8 cellular contexts compared by ENCODE assay signal in the genomic region with DNA sequence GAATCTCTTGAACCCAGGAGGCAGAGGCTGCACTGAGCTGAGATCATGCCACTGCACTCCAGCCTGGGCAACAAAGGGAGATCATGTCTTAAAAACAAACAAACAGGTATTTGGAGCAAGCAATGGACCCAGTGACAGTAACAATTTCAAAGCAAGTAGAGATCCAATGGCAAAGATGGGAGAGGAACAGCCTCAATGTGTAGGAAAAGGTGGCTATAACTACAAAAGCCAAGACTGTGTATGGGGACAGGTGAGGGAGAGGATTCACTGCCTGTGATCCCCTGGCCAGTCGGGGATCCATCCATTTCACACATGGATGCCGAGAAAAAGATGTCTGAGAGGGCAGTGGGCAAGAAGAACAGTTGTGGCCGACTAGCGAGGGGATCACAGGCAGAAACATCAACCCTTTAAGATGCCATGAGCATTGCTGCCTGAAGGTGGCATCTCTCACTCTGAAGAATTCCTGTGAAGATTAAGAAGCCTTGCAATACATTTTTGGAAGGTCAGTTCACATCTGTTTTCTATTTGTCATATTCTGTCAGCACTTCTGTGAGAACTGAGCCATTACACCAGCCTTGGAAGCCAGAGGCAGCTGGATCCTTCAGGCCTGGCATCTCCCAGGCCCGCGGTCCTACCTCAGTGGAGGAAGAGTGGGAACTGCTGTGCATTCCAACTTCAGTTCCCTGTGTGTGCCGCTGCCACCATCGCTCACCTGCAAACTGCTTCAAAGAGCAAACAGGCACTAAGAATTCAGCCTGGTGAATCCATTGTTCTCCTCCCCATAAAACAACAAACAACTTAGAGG. TPM values are rescaled to one million over a fixed set of nuclear protein-coding genes. Genes with fewer than 3 reads are reported as not detected.
DNase-seq lines count a peak whose midpoint lies in the region; ATAC-seq, FAIRE-seq and TF ChIP-seq lines count a peak whose summit lies in the region.

No MANE protein-coding gene starts in this region.

- intact Hi-C loops in pancreas (cut with DNase I) = loop anchor here in 2 of 3 donors (10.0 kb wide), 1 partner anchor 159 kb away; no protein-coding TSS in a partner anchor

- no peaks in the 10 kb centered on the region for H3K36me3 ChIP-seq in pancreas

- no peaks in the 10 kb centered on the region for H3K27me3 ChIP-seq in pancreas

- no peaks in the 10 kb centered on the region for H3K36me3 Mint-ChIP-seq in WTC11
- no peaks in the 10 kb centered on the region for H3K36me3 Mint-ChIP-seq in activated naive CD4-positive, alpha-beta T cell treated with anti-CD3 and anti-CD28 coated beads, Interleukin-2, amount 50 U/mL, for 72 hours

- peaks cover 12% of the 10 kb centered on the region for H3K4me1 Mint-ChIP-seq in WTC11

- no peak for FAIRE-seq in pancreas (lab: Jason Lieb, UNC)

- no peak overlapping the region; the same call in 1 of the 2 replicates for H3K4me3 Mint-ChIP-seq in WTC11

- POLR2A ChIA-PET in WTC11 (lab: Charles Lee) = no interaction called here

- H3K4me1 ChIP-seq in pancreas = no peaks in the 10 kb centered on the region

- ATAC-seq in WTC11 (peak; percentile 86), pancreas (peak; percentile 86 to 97 (median 94)), GM18873 (IDR thresholded peaks at IDR 0.05; ENCODE audit: low FRiP score, unreplicated experiment) (no peak)
- no peak for ATAC-seq in activated naive CD4-positive, alpha-beta T cell treated with anti-CD3 and anti-CD28 coated beads, Interleukin-2, amount 50 U/mL, for 72 hours

- TF ChIP-seq CTCF in WTC11 (IDR thresholded peaks at IDR 0.05) (no peak), pancreas (IDR thresholded peaks at IDR 0.05) (peak; percentile 50 to 66 (median 52))

- no peak overlapping the region for H3K27ac ChIP-seq in pancreas

- no peaks in the 10 kb centered on the region for H3K9me3 ChIP-seq in pancreas

- peak; percentile 15 for DNase-seq in NCI-H748 (lab: John Stamatoyannopoulos, UW; ENCODE audit: unreplicated experiment)
- DNase-seq in NCI-H748 treated with DMSO at 0.1 percent for 48 hours (lab: John Stamatoyannopoulos, UW) = no peak
- DNase-seq in Jurkat, Clone E6-1 (ENCODE audit: low read depth, low spot score) = peak; percentile 19
- DNase-seq in WTC11 (ENCODE audit: low spot score) = peak; percentile 47
- DNase-seq in glomerular visceral epithelial cell (ENCODE audit: extremely low spot score) = peak; percentile 63
- peak in 4 of 6 donors; percentile 21 to 58 (median 26) for DNase-seq in pancreas
- DNase-seq in activated naive CD4-positive, alpha-beta T cell treated with anti-CD3 and anti-CD28 coated beads, Interleukin-2, amount 50 U/mL, for 72 hours (ENCODE audit: low spot score in 2 of 2) = no peak

- peak overlapping the region; percentile 90 for H3K27ac Mint-ChIP-seq in WTC11
- peak overlapping the region in 1 of 2 donors; percentile 40 for H3K27ac Mint-ChIP-seq in activated naive CD4-positive, alpha-beta T cell treated with anti-CD3 and anti-CD28 coated beads, Interleukin-2, amount 50 U/mL, for 72 hours

- no peaks in the 10 kb centered on the region for H3K9me3 Mint-ChIP-seq in WTC11
- no peaks in the 10 kb centered on the region for H3K9me3 Mint-ChIP-seq in activated naive CD4-positive, alpha-beta T cell treated with anti-CD3 and anti-CD28 coated beads, Interleukin-2, amount 50 U/mL, for 72 hours

- H3K4me3 ChIP-seq in Jurkat, Clone E6-1 (ENCODE audit: low read length) = no peak overlapping the region
- peak overlapping the region in 1 of 4 donors; percentile 0 for H3K4me3 ChIP-seq in pancreas

- no peaks in the 10 kb centered on the region for H3K27me3 Mint-ChIP-seq in WTC11 (ENCODE audit: low read depth)

- CTCF ChIA-PET in WTC11 (lab: Charles Lee) = no interaction called here

- 20 to 27% methylated on average over 8 of the region's 8 CpGs for WGBS in pancreas, 2 donors

TF ChIP-seq in WTC11, 78 proteins besides CTCF, POLR2A, EP300 and RAD21:
- TF ChIP-seq ETV6 (CRISPR knock-in tag; IDR thresholded peaks at IDR 0.05) = no peak
- no peak for TF ChIP-seq NFE2L1 (CRISPR knock-in tag; IDR thresholded peaks at IDR 0.05)
- TF ChIP-seq TEAD1 (CRISPR knock-in tag; IDR thresholded peaks at IDR 0.05) = peak; percentile 83; the same call in 1 of the 2 replicates
- TF ChIP-seq ATF6 (CRISPR knock-in tag; IDR thresholded peaks at IDR 0.05) = no peak
- peak; percentile 71; the same call in 1 of the 2 replicates for TF ChIP-seq TEAD4 (CRISPR knock-in tag; IDR thresholded peaks at IDR 0.05)

RNA-seq across cellular contexts. Expression of gene FRS2, which starts 54.5 kb away (rescaled TPM):
- 5.8 TPM for polyA plus RNA-seq in Jurkat, Clone E6-1 (2012; ENCODE audit: insufficient read depth, insufficient read length)
- total RNA-seq in WTC11 (2021) (23.7 to 26.7 TPM (median 26.1 TPM) in 3 replicates), pancreas (10 to 100 TPM in 5 of 6 donors, 1 to 10 TPM in 1; 7.9 to 23.2 (median 13.1) TPM)
- 1 to 10 TPM; 2.5 to 5.3 TPM for polyA plus RNA-seq in pancreas
- total RNA-seq in activated naive CD4-positive, alpha-beta T cell treated with anti-CD3 and anti-CD28 coated beads, Interleukin-2, amount 50 U/mL, for 72 hours = 10 to 100 TPM; 13.1 to 15.5 TPM

RNA-seq across cellular contexts. Expression of gene YEATS4, which starts 56.1 kb away (rescaled TPM):
- polyA plus RNA-seq in Jurkat, Clone E6-1 (2012; ENCODE audit: insufficient read depth, insufficient read length) = 56.3 TPM
- total RNA-seq in WTC11 (2021) (33.3 to 37.1 TPM (median 33.5 TPM) in 3 replicates), pancreas (10 to 100 TPM in 3 of 6 donors, 1 to 10 TPM in 3; 8.3 to 14.6 (median 10.6) TPM)
- polyA plus RNA-seq in pancreas = 10 to 100 TPM in 1 of 2 donors, 1 to 10 TPM in 1; 6.0 to 15.6 TPM
- total RNA-seq in activated naive CD4-positive, alpha-beta T cell treated with anti-CD3 and anti-CD28 coated beads, Interleukin-2, amount 50 U/mL, for 72 hours = 10 to 100 TPM; 34.2 to 57.3 TPM

Comparison
In these comparisons a context has a peak if more than half of its experiments do, and no peak if none do; other contexts are left out.
1. DNase-seq: peak in NCI-H748 (single experiment), Jurkat, Clone E6-1 (single experiment), WTC11 (single experiment), glomerular visceral epithelial cell (single experiment) and pancreas (4 of 6); none in NCI-H748 treated with DMSO at 0.1 percent for 48 hours (single experiment) and activated naive CD4-positive, alpha-beta T cell treated with anti-CD3 and anti-CD28 coated beads, Interleukin-2, amount 50 U/mL, for 72 hours (0 of 2).
2. ATAC-seq: peak in WTC11 (single experiment) and pancreas (4 of 4); none in GM18873 (single experiment) and activated naive CD4-positive, alpha-beta T cell treated with anti-CD3 and anti-CD28 coated beads, Interleukin-2, amount 50 U/mL, for 72 hours (0 of 2).